Comparison of ENCODE assay signal across 8 cellular contexts in genomic region chr19:46661735-46662592, GRCh38. TPM values are rescaled to one million over a fixed set of nuclear protein-coding genes. Genes with fewer than 3 reads are reported as not detected.
DNase-seq lines count a peak whose midpoint lies in the region; ATAC-seq and TF ChIP-seq lines count a peak whose summit lies in the region.

No MANE protein-coding gene starts in this region.

- peak; percentile 39 for DNase-seq in BJ (ENCODE audit: low read depth)
- peak; percentile 78 for DNase-seq in HEK293T (ENCODE audit: extremely low spot score)
- peak; percentile 77 for DNase-seq in NCI-H510A (lab: John Stamatoyannopoulos, UW)
- DNase-seq in activated CD4-positive, alpha-beta T cell treated with anti-CD3 and anti-CD28 coated beads for 48 hours = peak; percentile 86
- peak; percentile 69 to 73 for DNase-seq in stimulated activated CD4-positive, alpha-beta T cell treated with anti-CD3 and anti-CD28 coated beads, Interleukin-15, amount 100 ng/mL, for 48 hours (ENCODE audit: low read depth in 2 of 2)

- H3K27ac ChIP-seq in cingulate gyrus (ENCODE audit: low read depth, low read length) (peak overlapping the region; percentile 92), layer of hippocampus (ENCODE audit: low read depth, low read length) (peak overlapping the region; percentile 85)

- no peaks in the 10 kb centered on the region for H3K36me3 ChIP-seq in BJ (ENCODE audit: control insufficient read depth, insufficient read depth, low read length)

- CTCF ChIA-PET in BJ (lab: Yijun Ruan, JAX) (interaction anchor here (0.7 to 11.4 kb wide), 25 partner anchors 9 to 266 kb away, joined by 3 to 347 read pairs (median 4); partner anchors contain the start of genes CALM3, GNG8 and PTGIR), HEK293T (lab: Yijun Ruan, JAX) (interaction anchor here (0.7 to 3.6 kb wide), 13 partner anchors 10 to 69 kb away, joined by 3 to 38 read pairs (median 4); no protein-coding TSS in a partner anchor)

- H3K4me3 ChIP-seq in BJ (ENCODE audit: low read depth, low read length) = peak overlapping the region; percentile 24

- ATAC-seq in GM18909 (IDR thresholded peaks at IDR 0.05; ENCODE audit: poor library complexity, unreplicated experiment) = no peak

- H3K27me3 ChIP-seq in BJ (ENCODE audit: control insufficient read depth, insufficient read depth, low read length) = no peaks in the 10 kb centered on the region
- no peaks in the 10 kb centered on the region for H3K27me3 ChIP-seq in layer of hippocampus (ENCODE audit: control insufficient read depth, insufficient read depth, low read length)

- TF ChIP-seq CTCF in BJ (IDR thresholded peaks at IDR 0.05; ENCODE audit: insufficient read depth, low read depth, low read length) = peak; percentile 95

- POLR2A ChIA-PET in BJ (lab: Charles Lee) = interaction anchor here (0.5 to 2.0 kb wide), 8 partner anchors 9 to 687 kb away, joined by 3 to 11 read pairs (median 6); partner anchors contain the start of genes DHX34 and PTGIR
- POLR2A ChIA-PET in HEK293T (lab: Yijun Ruan, JAX) = interaction anchor here (0.6 to 1.5 kb wide), 7 partner anchors 16 to 62 kb away, joined by 3 to 6 read pairs (median 4); no protein-coding TSS in a partner anchor

TF ChIP-seq in HEK293T, 16 proteins besides CTCF, POLR2A, EP300 and RAD21:
- TF ChIP-seq ARNT (IDR thresholded peaks at IDR 0.05) = no peak
- no peak for TF ChIP-seq TARDBP (IDR thresholded peaks at IDR 0.05)
- no peak for TF ChIP-seq CTBP1 (IDR thresholded peaks at IDR 0.05; ENCODE audit: borderline replicate concordance)
- TF ChIP-seq FOXA1 (IDR thresholded peaks at IDR 0.05) = no peak
- TF ChIP-seq BHLHE40 (IDR thresholded peaks at IDR 0.05; ENCODE audit: borderline replicate concordance) = no peak
- no peak for TF ChIP-seq PKNOX1 (IDR thresholded peaks at IDR 0.05)
- TF ChIP-seq HDGF (IDR thresholded peaks at IDR 0.05; ENCODE audit: borderline replicate concordance) = no peak

RNA-seq across cellular contexts. Expression of gene DACT3, which starts 1.0 kb away (rescaled TPM):
- 6.2 and 7.1 TPM in 2 replicates for polyA plus RNA-seq in BJ (2011; rRNA removed)
- polyA minus RNA-seq in BJ (2011; rRNA and poly(A)+ RNA removed) = 4.1 and 5.5 TPM in 2 replicates

RNA-seq across cellular contexts. Expression of gene GNG8, which starts 26.0 kb away (rescaled TPM):
- polyA plus RNA-seq in BJ (2011; rRNA removed) = not detected in 2 replicates
- not detected in 2 replicates for polyA minus RNA-seq in BJ (2011; rRNA and poly(A)+ RNA removed)

RNA-seq across cellular contexts. Expression of gene PTGIR, which starts 37.1 kb away (rescaled TPM):
- 16.9 and 27.8 TPM in 2 replicates for polyA plus RNA-seq in BJ (2011; rRNA removed)
- 9.5 and 13.1 TPM in 2 replicates for polyA minus RNA-seq in BJ (2011; rRNA and poly(A)+ RNA removed)

RNA-seq across cellular contexts. Expression of gene PRKD2, which starts 55.0 kb away (rescaled TPM):
- polyA plus RNA-seq in BJ (2011; rRNA removed) = 11.4 and 19.4 TPM in 2 replicates
- polyA minus RNA-seq in BJ (2011; rRNA and poly(A)+ RNA removed) = 16.8 and 22.1 TPM in 2 replicates
